10 cellular contexts compared by ENCODE assay signal in the genomic region with DNA sequence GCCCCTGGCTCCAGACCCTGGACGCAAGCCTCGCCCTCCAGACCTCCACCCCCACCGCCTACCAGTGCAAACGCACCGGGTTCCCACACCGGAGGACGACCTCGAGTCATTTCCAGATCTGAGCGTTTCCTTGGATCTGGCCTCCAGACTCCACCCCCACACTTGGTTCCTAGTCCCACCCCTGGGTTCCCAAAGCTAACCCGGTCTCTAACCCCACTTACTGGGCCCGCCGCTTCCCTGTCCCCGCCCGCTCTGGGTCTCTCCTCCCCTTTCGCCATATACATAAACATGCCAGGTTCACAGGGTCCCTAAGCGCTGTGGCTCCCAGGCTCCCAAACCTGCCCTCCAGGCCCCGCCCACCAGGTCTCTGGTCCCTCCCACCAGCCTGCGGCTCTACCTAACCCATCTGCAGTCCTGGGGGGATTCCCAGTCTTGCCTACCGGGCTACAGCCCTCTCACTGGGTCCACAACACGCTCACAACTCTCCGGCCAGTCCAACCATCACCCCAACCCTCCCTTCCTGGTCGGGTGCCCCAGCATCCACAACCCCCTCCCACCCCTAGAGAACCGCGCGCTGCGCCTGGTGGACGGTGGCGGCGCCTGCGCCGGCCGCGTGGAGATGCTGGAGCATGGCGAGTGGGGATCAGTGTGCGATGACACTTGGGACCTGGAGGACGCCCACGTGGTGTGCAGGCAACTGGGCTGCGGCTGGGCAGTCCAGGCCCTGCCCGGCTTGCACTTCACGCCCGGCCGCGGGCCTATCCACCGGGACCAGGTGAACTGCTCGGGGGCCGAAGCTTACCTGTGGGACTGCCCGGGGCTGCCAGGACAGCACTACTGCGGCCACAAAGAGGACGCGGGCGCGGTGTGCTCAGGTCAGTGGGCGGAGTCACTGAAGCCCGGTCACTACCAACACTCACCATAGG. TPM values are rescaled to one million over a fixed set of nuclear protein-coding genes. Genes with fewer than 3 reads are reported as not detected.
DNase-seq lines count a peak whose midpoint lies in the region; ATAC-seq and TF ChIP-seq lines count a peak whose summit lies in the region.
"Had no signal": no experiment of that assay in that cellular context is flagged by ENCODE, and none has a peak within 500 bp of the region (broad histone marks: within the 10 kb centered on the region; RNA-seq: fewer than 3 reads in every experiment).

No MANE protein-coding gene starts in this region.

- H3K4me3 ChIP-seq in skin epidermis: peak overlapping the region in 6 of 7 experiments; percentile 4 to 46 (median 21)

- DNase-seq in GM13977 (ENCODE audit: low spot score) (peak; percentile 57), iPS-NIHi11 (ENCODE audit: low spot score) (peak; percentile 89), NCI-H526 treated with DMSO at 0.1 percent for 48 hours (lab: John Stamatoyannopoulos, UW) (no peak), epidermal melanocyte (ENCODE audit: insufficient read length, low spot score) (no peak)
- DNase-seq in activated naive CD4-positive, alpha-beta T cell treated with anti-CD3 and anti-CD28 coated beads, Interleukin-2, amount 50 U/mL, for 72 hours (ENCODE audit: low spot score in 2 of 2): no peak
- no peak for DNase-seq in stimulated activated CD4-positive, alpha-beta T cell treated with anti-CD3 and anti-CD28 coated beads, Interleukin-4, amount 100 ng/mL, for 24 hours
- DNase-seq: NCI-H345; stimulated activated CD4-positive, alpha-beta T cell treated with anti-CD3 and anti-CD28 coated beads, Interleukin-12 subunit alpha, Interleukin-12 subunit beta, amount 100 ng/mL, for 4 hours had no signal

- TF ChIP-seq CTCF in GM13977 (IDR thresholded peaks at IDR 0.05; ENCODE audit: extremely low read depth, insufficient read depth, missing control alignments): no peak

- peak overlapping the region in 1 of 21 experiments; percentile 13 for H3K27ac ChIP-seq in skin epidermis

- H3K9me3 Mint-ChIP-seq in activated naive CD4-positive, alpha-beta T cell treated with anti-CD3 and anti-CD28 coated beads, Interleukin-2, amount 50 U/mL, for 72 hours: no peaks in the 10 kb centered on the region

- in situ Hi-C loops in GM13977 (cut with MboI; ENCODE audit: low pct_unique_long_range_greater_than_20kb, low sequenced_read_pairs, unreplicated experiment): no loop called here

- H3K36me3 Mint-ChIP-seq in activated naive CD4-positive, alpha-beta T cell treated with anti-CD3 and anti-CD28 coated beads, Interleukin-2, amount 50 U/mL, for 72 hours: peaks cover 31 to 50% of the 10 kb centered on the region in 2 donors

- peak overlapping the region; percentile 96 to 98 for H3K27ac Mint-ChIP-seq in activated naive CD4-positive, alpha-beta T cell treated with anti-CD3 and anti-CD28 coated beads, Interleukin-2, amount 50 U/mL, for 72 hours

- no peak for ATAC-seq in activated naive CD4-positive, alpha-beta T cell treated with anti-CD3 and anti-CD28 coated beads, Interleukin-2, amount 50 U/mL, for 72 hours
- ATAC-seq in HG02884 (IDR thresholded peaks at IDR 0.05; ENCODE audit: unreplicated experiment): no peak

RNA-seq across cellular contexts. Expression of a gene that starts 36.8 kb away (rescaled TPM):
- total RNA-seq in activated naive CD4-positive, alpha-beta T cell treated with anti-CD3 and anti-CD28 coated beads, Interleukin-2, amount 50 U/mL, for 72 hours: 100 to 1,000 TPM; 227 to 339 TPM

RNA-seq across cellular contexts. Expression of a gene that starts 56.3 kb away (rescaled TPM):
- 1 to 10 TPM; 5.9 to 9.0 TPM for total RNA-seq in activated naive CD4-positive, alpha-beta T cell treated with anti-CD3 and anti-CD28 coated beads, Interleukin-2, amount 50 U/mL, for 72 hours

Comparison
In these comparisons a context has a peak if more than half of its experiments do, and no peak if none do; other contexts are left out.
1. DNase-seq: peak in GM13977 (single experiment) and iPS-NIHi11 (single experiment); none in activated naive CD4-positive, alpha-beta T cell treated with anti-CD3 and anti-CD28 coated beads, Interleukin-2, amount 50 U/mL, for 72 hours (0 of 2), NCI-H526 treated with DMSO at 0.1 percent for 48 hours (single experiment), stimulated activated CD4-positive, alpha-beta T cell treated with anti-CD3 and anti-CD28 coated beads, Interleukin-4, amount 100 ng/mL, for 24 hours (single experiment) and epidermal melanocyte (single experiment).